In the genomic region with DNA sequence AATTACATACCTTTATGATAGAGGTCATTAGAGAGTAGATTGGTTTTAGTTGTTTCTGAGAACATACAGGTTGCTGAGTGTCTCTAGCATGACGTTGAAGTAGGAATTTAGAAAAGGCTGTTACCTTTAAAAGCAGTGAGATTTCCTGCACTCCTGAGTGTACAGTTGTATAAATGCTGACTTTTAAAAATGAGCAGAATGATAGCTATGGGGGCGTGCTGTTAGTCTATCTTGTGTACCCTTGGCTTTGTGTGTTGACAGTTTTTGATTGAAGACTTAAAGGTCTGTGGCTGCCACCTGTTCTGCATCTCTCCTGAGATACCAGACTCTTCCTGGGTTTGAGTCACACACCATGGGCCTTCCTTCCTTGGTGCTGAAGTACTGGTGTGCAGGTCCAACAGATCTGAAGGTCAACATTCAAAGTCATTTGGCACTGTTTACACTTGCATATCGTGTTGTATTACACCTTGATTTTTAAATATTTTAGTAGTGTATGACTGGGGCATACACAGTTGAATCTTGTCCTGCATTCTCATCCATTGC, we compare ENCODE assay signal across 26 cellular contexts. TPM values are rescaled to one million over a fixed set of nuclear protein-coding genes. Genes with fewer than 3 reads are reported as not detected.
A peak's percentile ranks its signal among the peaks of the same experiment; 100 is the strongest.
DNase-seq lines count a peak whose midpoint lies in the region; ATAC-seq, FAIRE-seq and TF ChIP-seq lines count a peak whose summit lies in the region.
"Had no signal": no experiment of that assay in that cellular context is flagged by ENCODE, and none has a peak within 500 bp of the region (broad histone marks: within the 10 kb centered on the region; RNA-seq: fewer than 3 reads in every experiment).

No MANE protein-coding gene starts in this region.

- intact Hi-C loops in activated CD4-positive, alpha-beta T cell treated with anti-CD3 and anti-CD28 coated beads for 36 hours (cut with DNase I, micrococcal nuclease): no loop called here
- intact Hi-C loops in CD8-positive, alpha-beta T cell (cut with DNase I, micrococcal nuclease): no loop called here
- intact Hi-C loops in mucosa of descending colon (cut with DNase I, micrococcal nuclease): no loop called here
- intact Hi-C loops in MCF 10A (cut with micrococcal nuclease): no loop called here

- peaks cover 61% of the 10 kb centered on the region for H3K36me3 Mint-ChIP-seq in activated CD4-positive, alpha-beta T cell treated with anti-CD3 and anti-CD28 coated beads for 36 hours (ENCODE audit: low read depth)
- H3K36me3 Mint-ChIP-seq in CD8-positive, alpha-beta T cell: peaks cover 85% of the 10 kb centered on the region
- peaks cover 99% of the 10 kb centered on the region for H3K36me3 Mint-ChIP-seq in activated T-helper 17 cell treated with anti-CD3 and anti-CD28 coated beads, Interleukin-2, amount 50 U/mL, for 72 hours (ENCODE audit: low read depth)
- peaks cover 73% of the 10 kb centered on the region for H3K36me3 Mint-ChIP-seq in MCF 10A (ENCODE audit: insufficient read depth, unreplicated experiment)

- no peak for ATAC-seq in activated CD4-positive, alpha-beta T cell treated with anti-CD3 and anti-CD28 coated beads for 36 hours
- no peak for ATAC-seq in CD8-positive, alpha-beta T cell
- ATAC-seq in activated T-helper 17 cell treated with anti-CD3 and anti-CD28 coated beads, Interleukin-2, amount 50 U/mL, for 72 hours (replicated peaks): no peak
- ATAC-seq in mucosa of descending colon: peak; percentile 47
- no peak for ATAC-seq in GM21360 (IDR thresholded peaks at IDR 0.05; ENCODE audit: unreplicated experiment)
- ATAC-seq: stimulated activated memory B cell treated with anti-CD40 and anti-IgM and Interleukin-4, amounts not matched to agents 10 μg/mL and 1 μg/mL and 100 μg/mL, for 72 hours had no signal

- no peak overlapping the region for H3K27ac ChIP-seq in CD8-positive, alpha-beta T cell (ENCODE audit: low read depth, low read length)
- H3K27ac ChIP-seq: breast epithelium, SJSA1 had no signal

- TF ChIP-seq CTCF in CD8-positive, alpha-beta T cell (IDR thresholded peaks at IDR 0.05): no peak
- no peak for TF ChIP-seq CTCF in mucosa of descending colon (IDR thresholded peaks at IDR 0.05)
- TF ChIP-seq CTCF in MCF 10A (IDR thresholded peaks at IDR 0.05; ENCODE audit: unreplicated experiment): no peak

- peaks cover 20% of the 10 kb centered on the region for H3K4me1 ChIP-seq in CD8-positive, alpha-beta T cell (ENCODE audit: insufficient read depth, low read length)
- peaks cover 10% of the 10 kb centered on the region for H3K4me1 ChIP-seq in mucosa of descending colon (ENCODE audit: low read depth)

- FAIRE-seq in GM19239 (lab: Jason Lieb, UNC): no peak
- FAIRE-seq: endometrium, GM18507 had no signal

- CTCF ChIA-PET in activated CD4-positive, alpha-beta T cell treated with anti-CD3 and anti-CD28 coated beads for 36 hours (lab: Charles Lee): no interaction called here
- CTCF ChIA-PET in CD8-positive, alpha-beta T cell (lab: Charles Lee): no interaction called here
- CTCF ChIA-PET in MCF 10A (lab: Yijun Ruan, JAX): interaction anchor here (0.6 kb wide), 1 partner anchor 360 kb away, joined by 3 read pairs; no protein-coding TSS in a partner anchor

- POLR2A ChIA-PET in activated CD4-positive, alpha-beta T cell treated with anti-CD3 and anti-CD28 coated beads for 36 hours (lab: Charles Lee): no interaction called here
- POLR2A ChIA-PET in CD8-positive, alpha-beta T cell (lab: Charles Lee): no interaction called here
- POLR2A ChIA-PET in MCF 10A (lab: Yijun Ruan, JAX): interaction anchor here (0.5 kb wide), 1 partner anchor 28 kb away, joined by 3 read pairs; no protein-coding TSS in a partner anchor

- H3K4me3 Mint-ChIP-seq in activated CD4-positive, alpha-beta T cell treated with anti-CD3 and anti-CD28 coated beads for 36 hours: no peak overlapping the region
- no peak overlapping the region for H3K4me3 Mint-ChIP-seq in CD8-positive, alpha-beta T cell
- no peak overlapping the region for H3K4me3 Mint-ChIP-seq in activated T-helper 17 cell treated with anti-CD3 and anti-CD28 coated beads, Interleukin-2, amount 50 U/mL, for 72 hours
- H3K4me3 Mint-ChIP-seq in MCF 10A (ENCODE audit: unreplicated experiment): no peak overlapping the region
- H3K4me3 Mint-ChIP-seq: activated CD4-positive, alpha-beta T cell treated with anti-CD3 and anti-CD28 coated beads, Interleukin-2, amount 10 ng/mL, durations not matched to agents 7 days and 5 days; stimulated activated memory B cell treated with anti-CD40 and anti-IgM and Interleukin-4, amounts not matched to agents 10 μg/mL and 1 μg/mL and 100 μg/mL, for 72 hours had no signal

- H3K27ac Mint-ChIP-seq in activated CD4-positive, alpha-beta T cell treated with anti-CD3 and anti-CD28 coated beads for 36 hours: peak overlapping the region; percentile 20
- peak overlapping the region; percentile 16 for H3K27ac Mint-ChIP-seq in CD8-positive, alpha-beta T cell
- H3K27ac Mint-ChIP-seq in activated T-helper 17 cell treated with anti-CD3 and anti-CD28 coated beads, Interleukin-2, amount 50 U/mL, for 72 hours: peak overlapping the region; percentile 56
- no peak overlapping the region for H3K27ac Mint-ChIP-seq in MCF 10A (ENCODE audit: low read depth, unreplicated experiment)
- H3K27ac Mint-ChIP-seq: activated CD4-positive, alpha-beta T cell treated with anti-CD3 and anti-CD28 coated beads, Interleukin-2, amount 10 ng/mL, durations not matched to agents 7 days and 5 days; stimulated activated memory B cell treated with anti-CD40 and anti-IgM and Interleukin-4, amounts not matched to agents 10 μg/mL and 1 μg/mL and 100 μg/mL, for 72 hours had no signal

- H3K27me3 Mint-ChIP-seq in activated CD4-positive, alpha-beta T cell treated with anti-CD3 and anti-CD28 coated beads for 36 hours: no peaks in the 10 kb centered on the region
- no peaks in the 10 kb centered on the region for H3K27me3 Mint-ChIP-seq in CD8-positive, alpha-beta T cell (ENCODE audit: low read depth)
- no peaks in the 10 kb centered on the region for H3K27me3 Mint-ChIP-seq in activated T-helper 17 cell treated with anti-CD3 and anti-CD28 coated beads, Interleukin-2, amount 50 U/mL, for 72 hours
- H3K27me3 Mint-ChIP-seq in MCF 10A (ENCODE audit: insufficient read depth, unreplicated experiment): no peaks in the 10 kb centered on the region
- H3K27me3 Mint-ChIP-seq: activated CD4-positive, alpha-beta T cell treated with anti-CD3 and anti-CD28 coated beads, Interleukin-2, amount 10 ng/mL, durations not matched to agents 7 days and 5 days; stimulated activated memory B cell treated with anti-CD40 and anti-IgM and Interleukin-4, amounts not matched to agents 10 μg/mL and 1 μg/mL and 100 μg/mL, for 72 hours had no signal

- DNase-seq in activated CD4-positive, alpha-beta T cell treated with anti-CD3 and anti-CD28 coated beads for 36 hours: no peak
- no peak for DNase-seq in activated CD4-positive, alpha-beta T cell treated with anti-CD3 and anti-CD28 coated beads, Interleukin-2, amount 50 U/mL, for 48 hours
- no peak for DNase-seq in CD8-positive, alpha-beta T cell
- no peak for DNase-seq in mucosa of descending colon
- DNase-seq in MCF 10A (ENCODE audit: unreplicated experiment): no peak
- DNase-seq in GM19239 (ENCODE audit: insufficient read length, low spot score): no peak
- DNase-seq: ACHN; activated CD4-positive, alpha-beta T cell treated with anti-CD3 and anti-CD28 coated beads, Interleukin-2, amount 10 ng/mL, durations not matched to agents 7 days and 5 days; activated CD8-positive, alpha-beta memory T cell treated with anti-CD3 and anti-CD28 coated beads, Interleukin-2, amount 50 U/mL, for 48 hours; activated naive CD4-positive, alpha-beta T cell; amniotic stem cell; DMS79 treated with DMSO at 0.1 percent for 48 hours; GOT3; MM.1S; NCI-H1417; NCI-H510A; nucleus accumbens; retina; stimulated activated CD4-positive, alpha-beta T cell treated with anti-CD3 and anti-CD28 coated beads, Interleukin-4, amount 100 ng/mL, for 1 hour had no signal

- H3K9me3 ChIP-seq in CD8-positive, alpha-beta T cell (ENCODE audit: low read length): no peaks in the 10 kb centered on the region
- no peaks in the 10 kb centered on the region for H3K9me3 ChIP-seq in mucosa of descending colon
- H3K9me3 ChIP-seq: breast epithelium, SJSA1 had no signal

- BruUV-seq in MCF 10A (replicated peaks; lab: Mats Ljungman, UMichigan): no TSS peak

- no peak overlapping the region for H3K4me3 ChIP-seq in CD8-positive, alpha-beta T cell (ENCODE audit: low read depth, low read length)
- H3K4me3 ChIP-seq in mucosa of descending colon: no peak overlapping the region
- H3K4me3 ChIP-seq: breast epithelium, SJSA1 had no signal

- H3K4me1 Mint-ChIP-seq in activated CD4-positive, alpha-beta T cell treated with anti-CD3 and anti-CD28 coated beads for 36 hours: peaks cover 28% of the 10 kb centered on the region
- peaks cover 53% of the 10 kb centered on the region for H3K4me1 Mint-ChIP-seq in CD8-positive, alpha-beta T cell (ENCODE audit: low read depth)
- H3K4me1 Mint-ChIP-seq in activated T-helper 17 cell treated with anti-CD3 and anti-CD28 coated beads, Interleukin-2, amount 50 U/mL, for 72 hours: peaks cover 30% of the 10 kb centered on the region
- H3K4me1 Mint-ChIP-seq in MCF 10A (ENCODE audit: insufficient read depth, unreplicated experiment): peaks cover 25% of the 10 kb centered on the region

- peaks cover 63% of the 10 kb centered on the region for H3K36me3 ChIP-seq in CD8-positive, alpha-beta T cell (ENCODE audit: insufficient read depth, low read length)
- H3K36me3 ChIP-seq in mucosa of descending colon (ENCODE audit: low read depth): no peaks in the 10 kb centered on the region
- H3K36me3 ChIP-seq: breast epithelium had no signal

- H3K9me3 Mint-ChIP-seq in activated CD4-positive, alpha-beta T cell treated with anti-CD3 and anti-CD28 coated beads for 36 hours (ENCODE audit: low read depth): no peaks in the 10 kb centered on the region
- no peaks in the 10 kb centered on the region for H3K9me3 Mint-ChIP-seq in CD8-positive, alpha-beta T cell
- no peaks in the 10 kb centered on the region for H3K9me3 Mint-ChIP-seq in activated T-helper 17 cell treated with anti-CD3 and anti-CD28 coated beads, Interleukin-2, amount 50 U/mL, for 72 hours
- H3K9me3 Mint-ChIP-seq in MCF 10A (ENCODE audit: unreplicated experiment): no peaks in the 10 kb centered on the region
- H3K9me3 Mint-ChIP-seq: activated CD4-positive, alpha-beta T cell treated with anti-CD3 and anti-CD28 coated beads, Interleukin-2, amount 10 ng/mL, durations not matched to agents 7 days and 5 days had no signal

- H3K27me3 ChIP-seq in CD8-positive, alpha-beta T cell (ENCODE audit: insufficient read depth, low read length): no peaks in the 10 kb centered on the region
- H3K27me3 ChIP-seq: breast epithelium, SJSA1 had no signal

RNA-seq across cellular contexts. Expression of a gene that starts 23.8 kb away (rescaled TPM):
- 10 to 100 TPM; 89.9 to 92.9 TPM for total RNA-seq in activated CD4-positive, alpha-beta T cell treated with anti-CD3 and anti-CD28 coated beads for 36 hours
- 100 to 1,000 TPM; 312 to 335 TPM for total RNA-seq in CD8-positive, alpha-beta T cell
- 100 to 1,000 TPM; 113 to 118 TPM for total RNA-seq in activated T-helper 17 cell treated with anti-CD3 and anti-CD28 coated beads, Interleukin-2, amount 50 U/mL, for 72 hours
- total RNA-seq in mucosa of descending colon (100 to 1,000 TPM in 1 of 3 donors, 10 to 100 TPM in 2; 71.2 to 165 (median 75.0) TPM), MCF 10A (2022) (110 and 124 TPM in 2 replicates)
